Comparison of ENCODE assay signal across 17 cellular contexts in genomic region chr3:190019840-190020239, GRCh38.
DNase-seq lines count a peak whose midpoint lies in the region; TF ChIP-seq lines count a peak whose summit lies in the region.
"Had no signal": no experiment of that assay in that cellular context is flagged by ENCODE, and none has a peak within 500 bp of the region (broad histone marks: within the 10 kb centered on the region; RNA-seq: fewer than 3 reads in every experiment).

No MANE protein-coding gene starts in this region.

- no peaks in the 10 kb centered on the region for H3K27me3 Mint-ChIP-seq in chondrocyte (ENCODE audit: low read depth)
- no peaks in the 10 kb centered on the region for H3K27me3 Mint-ChIP-seq in nephron (ENCODE audit: low read depth)

- H4K20me1 ChIP-seq in Loucy (ENCODE audit: insufficient read depth, low read length, poor library complexity, severe bottlenecking): no peaks in the 10 kb centered on the region
- H4K20me1 ChIP-seq: BLaER1 treated with 17β-estradiol and CSF1 and Interleukin-3, amounts not matched to agents 10 nM and 100 nM had no signal

- no peak overlapping the region for H3K9ac ChIP-seq in Loucy (ENCODE audit: low read depth, low read length, poor library complexity, severe bottlenecking)
- H3K9ac ChIP-seq: BLaER1 treated with 17β-estradiol and CSF1 and Interleukin-3, amounts not matched to agents 10 nM and 100 nM had no signal

- no peak overlapping the region for H3K27ac Mint-ChIP-seq in chondrocyte (ENCODE audit: unreplicated experiment)
- H3K27ac Mint-ChIP-seq in nephron: peak overlapping the region; percentile 55 to 78 (median 65)
- H3K27ac Mint-ChIP-seq: CD8-positive, alpha-beta memory T cell; T-helper 17 cell had no signal

- no peaks in the 10 kb centered on the region for H3K79me2 ChIP-seq in Loucy (ENCODE audit: insufficient read depth, low read length)

- intact Hi-C loops in ascending aorta (cut with DNase I): loop anchor here (5.0 kb wide), 2 partner anchors 42 to 182 kb away; no protein-coding TSS in a partner anchor

- H3K4me1 Mint-ChIP-seq in chondrocyte (ENCODE audit: low read depth) (peaks cover 52% of the 10 kb centered on the region), nephron (peaks cover 54% of the 10 kb centered on the region)
- H3K4me1 Mint-ChIP-seq: CD8-positive, alpha-beta memory T cell; T-helper 17 cell had no signal

- H3K4me2 ChIP-seq in Loucy (ENCODE audit: low read depth, low read length, poor library complexity, severe bottlenecking): no peak overlapping the region
- H3K4me2 ChIP-seq: BLaER1 treated with 17β-estradiol and CSF1 and Interleukin-3, amounts not matched to agents 10 nM and 100 nM had no signal

- H3K4me3 ChIP-seq in GM12865 (ENCODE audit: low read depth, low read length) (no peak overlapping the region), Loucy (ENCODE audit: low read length, poor library complexity, severe bottlenecking) (no peak overlapping the region), ascending aorta (no peak overlapping the region), SJCRH30 (no peak overlapping the region)
- H3K4me3 ChIP-seq: BLaER1 treated with 17β-estradiol and CSF1 and Interleukin-3, amounts not matched to agents 10 nM and 100 nM; K562 had no signal

- H3K4me3 Mint-ChIP-seq in chondrocyte (ENCODE audit: unreplicated experiment) (no peak overlapping the region), nephron (no peak overlapping the region)
- H3K4me3 Mint-ChIP-seq: CD8-positive, alpha-beta memory T cell; T-helper 17 cell had no signal

- H3K27me3 ChIP-seq in Loucy (ENCODE audit: insufficient read depth, low read length, poor library complexity, severe bottlenecking): no peaks in the 10 kb centered on the region
- H3K27me3 ChIP-seq in ascending aorta: no peaks in the 10 kb centered on the region
- no peaks in the 10 kb centered on the region for H3K27me3 ChIP-seq in SJCRH30
- H3K27me3 ChIP-seq: BLaER1 treated with 17β-estradiol and CSF1 and Interleukin-3, amounts not matched to agents 10 nM and 100 nM had no signal

- H3K27ac ChIP-seq in ascending aorta: no peak overlapping the region
- H3K27ac ChIP-seq in SJCRH30: no peak overlapping the region
- H3K27ac ChIP-seq: BLaER1 treated with 17β-estradiol and CSF1 and Interleukin-3, amounts not matched to agents 10 nM and 100 nM had no signal

- no peak for DNase-seq in GM12865 (ENCODE audit: low read depth)
- no peak for DNase-seq in chondrocyte (ENCODE audit: low spot score)
- no peak for DNase-seq in effector CD8-positive, alpha-beta T cell (lab: John Stamatoyannopoulos, UW)
- no peak for DNase-seq in ascending aorta (ENCODE audit: low spot score in 2 of 2)
- no peak for DNase-seq in NCI-H1694 (lab: John Stamatoyannopoulos, UW)
- no peak for DNase-seq in SJCRH30
- DNase-seq: CD8-positive, alpha-beta memory T cell; H7; NCI-H1092; NCI-H146; NCI-H2081; NCI-H510A treated with DMSO at 0.1 percent for 48 hours; T-helper 17 cell had no signal

- H3K36me3 Mint-ChIP-seq in chondrocyte (ENCODE audit: low read depth) (no peaks in the 10 kb centered on the region), nephron (ENCODE audit: low read depth) (peaks cover 10% of the 10 kb centered on the region)
- H3K36me3 Mint-ChIP-seq: CD8-positive, alpha-beta memory T cell had no signal

- H3K9me3 Mint-ChIP-seq in chondrocyte (ENCODE audit: low read depth) (no peaks in the 10 kb centered on the region), nephron (no peaks in the 10 kb centered on the region)
- H3K9me3 Mint-ChIP-seq: CD8-positive, alpha-beta memory T cell had no signal

- no peak overlapping the region for H2AFZ ChIP-seq in Loucy (ENCODE audit: low read length)

- H3K36me3 ChIP-seq in Loucy (ENCODE audit: insufficient read depth, low read length) (no peaks in the 10 kb centered on the region), ascending aorta (no peaks in the 10 kb centered on the region), SJCRH30 (no peaks in the 10 kb centered on the region)
- H3K36me3 ChIP-seq: BLaER1 treated with 17β-estradiol and CSF1 and Interleukin-3, amounts not matched to agents 10 nM and 100 nM had no signal

- peaks cover 14% of the 10 kb centered on the region for H3K4me1 ChIP-seq in Loucy (ENCODE audit: insufficient read depth, low read length, poor library complexity, severe bottlenecking)
- peaks cover 0 to 2% of the 10 kb centered on the region in 2 donors for H3K4me1 ChIP-seq in ascending aorta
- H3K4me1 ChIP-seq in SJCRH30: peaks cover 25% of the 10 kb centered on the region

- H3F3A ChIP-seq in Loucy (ENCODE audit: low read depth): no peaks in the 10 kb centered on the region

- H3K9me3 ChIP-seq in Loucy (ENCODE audit: insufficient read depth, low read depth, low read length) (no peaks in the 10 kb centered on the region), ascending aorta (no peaks in the 10 kb centered on the region), SJCRH30 (replicated peaks) (no peaks in the 10 kb centered on the region)
- H3K9me3 ChIP-seq: BLaER1 treated with 17β-estradiol and CSF1 and Interleukin-3, amounts not matched to agents 10 nM and 100 nM had no signal

- H3K9me2 ChIP-seq in Loucy (replicated peaks; ENCODE audit: low read depth, low read length): no peaks in the 10 kb centered on the region

- TF ChIP-seq CTCF in GM12865 (IDR thresholded peaks at IDR 0.05; ENCODE audit: insufficient read depth, low read depth, low read length, missing control alignments): peak; percentile 5
- TF ChIP-seq CTCF in Loucy (conservative IDR thresholded peaks at IDR 0.05; ENCODE audit: low read length): peak; percentile 33
- peak; percentile 28 for TF ChIP-seq CTCF in chondrocyte (IDR thresholded peaks at IDR 0.05)
- no peak for TF ChIP-seq CTCF in nephron (IDR thresholded peaks at IDR 0.05; ENCODE audit: unreplicated experiment in 3 of 3)
- TF ChIP-seq CTCF in ascending aorta (IDR thresholded peaks at IDR 0.05): no peak

Comparison
In these comparisons a context has a peak if more than half of its experiments do, and no peak if none do; other contexts are left out.
1. CTCF ChIP-seq: peak in GM12865 (single experiment), Loucy (single experiment) and chondrocyte (single experiment); none in nephron (0 of 3) and ascending aorta (0 of 3).